In the genomic region with DNA sequence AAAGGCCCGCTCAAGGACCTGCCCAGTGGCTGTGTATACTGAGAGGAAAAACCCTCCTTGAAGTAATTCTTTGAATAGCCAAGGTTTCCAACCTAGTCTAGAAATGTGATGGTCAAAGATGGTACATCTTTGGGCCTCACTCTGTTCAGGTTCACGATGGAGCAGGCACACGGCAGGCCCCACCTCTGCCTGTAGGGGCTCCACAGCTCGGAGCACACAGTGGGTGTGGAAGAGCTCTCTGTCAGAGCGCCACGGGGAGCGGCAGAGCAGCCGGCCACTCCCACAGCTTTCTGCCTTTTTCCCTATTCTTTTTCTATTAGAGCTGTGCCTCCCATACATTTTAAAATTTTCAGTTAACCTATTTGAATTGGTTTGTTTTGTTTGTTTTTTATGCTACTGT, we compare ENCODE assay signal across 36 cellular contexts.
"Had no signal": no experiment of that assay in that cellular context is flagged by ENCODE, and none has a peak within 500 bp of the region (broad histone marks: within the 10 kb centered on the region; RNA-seq: fewer than 3 reads in every experiment).

No MANE protein-coding gene starts in this region.

- DNase-seq: activated CD4-positive, alpha-beta memory T cell treated with anti-CD3 and anti-CD28 coated beads, Interleukin-2, amount 10 ng/mL, durations not matched to agents 7 days and 5 days; activated CD4-positive, alpha-beta T cell treated with anti-CD3 and anti-CD28 coated beads for 36 hours; activated CD4-positive, alpha-beta T cell treated with anti-CD3 and anti-CD28 coated beads, Interleukin-2, amount 50 U/mL, for 1 hour; activated CD8-positive, alpha-beta memory T cell treated with anti-CD3 and anti-CD28 coated beads for 24 hours; activated CD8-positive, alpha-beta memory T cell treated with anti-CD3 and anti-CD28 coated beads, Interleukin-2, amount 10 ng/mL, durations not matched to agents 7 days and 5 days; activated CD8-positive, alpha-beta memory T cell treated with anti-CD3 and anti-CD28 coated beads, Interleukin-2, amount 50 U/mL, for 48 hours; activated effector memory CD4-positive, alpha-beta T cell treated with anti-CD3 and anti-CD28 coated beads, Interleukin-2, amount 50 U/mL, for 16 hours; activated naive CD4-positive, alpha-beta T cell; activated naive CD4-positive, alpha-beta T cell treated with anti-CD3 and anti-CD28 coated beads, Interleukin-2, amount 50 U/mL, for 16 hours; activated naive CD8-positive, alpha-beta T cell treated with anti-CD3 and anti-CD28 coated beads, Interleukin-2, amount 10 ng/mL, durations not matched to agents 7 days and 5 days; activated T-cell treated with anti-CD3 and anti-CD28 coated beads, Interleukin-2, amount 50 U/mL, for 48 hours; amygdala; MM.1S; MV-4-11; NCI-H1092; NCI-H1436 treated with DMSO at 0.1 percent for 48 hours; NCI-H1694 treated with DMSO at 0.1 percent for 48 hours; NCI-H2029 treated with DMSO at 0.1 percent for 48 hours; NCI-H2107; NCI-H2171; NCI-H446; NK-92 treated with Interleukin-12 subunit alpha and Interleukin-12 subunit beta, amount 100 ng/mL, for 24 hours; PC-3; Peyer's patch; RPMI8226; SHP77 treated with DMSO at 0.1 percent for 48 hours; SK-N-SH had no signal

- H3K9me3 Mint-ChIP-seq: activated CD4-positive, alpha-beta memory T cell treated with anti-CD3 and anti-CD28 coated beads, Interleukin-2, amount 10 ng/mL, durations not matched to agents 7 days and 5 days; activated naive CD8-positive, alpha-beta T cell treated with anti-CD3 and anti-CD28 coated beads, Interleukin-2, amount 10 ng/mL, durations not matched to agents 7 days and 5 days; T-helper 1 cell treated with Interleukin-12 subunit alpha and Interleukin-12 subunit beta and Interleukin-4 antibody, amounts not matched to agents 30 μg/mL and 1 μg/mL, for 36 hours; T-helper 2 cell treated with Interferon-gamma antibody and Interleukin-4, amounts not matched to agents 5 μg/mL and 100 μg/mL, for 36 hours had no signal

- H3K4me3 ChIP-seq: ascending aorta, cardiac muscle cell, Peyer's patch, SJSA1 had no signal

- H3K36me3 Mint-ChIP-seq: activated CD8-positive, alpha-beta memory T cell treated with anti-CD3 and anti-CD28 coated beads, Interleukin-2, amount 10 ng/mL, durations not matched to agents 7 days and 5 days had no signal

- ATAC-seq: activated CD4-positive, alpha-beta T cell treated with anti-CD3 and anti-CD28 coated beads for 36 hours; activated CD4-positive, CD25-positive, alpha-beta regulatory T cell treated with anti-CD3 and anti-CD28 coated beads, Interleukin-2, amount 50 U/mL, for 24 hours; activated CD8-positive, alpha-beta memory T cell treated with anti-CD3 and anti-CD28 coated beads, Interleukin-2, amount 10 ng/mL, durations not matched to agents 7 days and 5 days; activated T-helper 17 cell treated with anti-CD3 and anti-CD28 coated beads, Interleukin-2, amount 50 U/mL, for 72 hours; PC-3 had no signal

- H3K27me3 Mint-ChIP-seq: activated CD4-positive, alpha-beta memory T cell treated with anti-CD3 and anti-CD28 coated beads, Interleukin-2, amount 10 ng/mL, durations not matched to agents 7 days and 5 days; activated CD4-positive, alpha-beta T cell treated with anti-CD3 and anti-CD28 coated beads for 36 hours; activated CD8-positive, alpha-beta memory T cell treated with anti-CD3 and anti-CD28 coated beads, Interleukin-2, amount 10 ng/mL, durations not matched to agents 7 days and 5 days; activated naive CD8-positive, alpha-beta T cell treated with anti-CD3 and anti-CD28 coated beads, Interleukin-2, amount 10 ng/mL, durations not matched to agents 7 days and 5 days; activated T-helper 17 cell treated with anti-CD3 and anti-CD28 coated beads, Interleukin-2, amount 50 U/mL, for 72 hours; central memory CD8-positive, alpha-beta T cell had no signal

- H3K27ac Mint-ChIP-seq: activated CD4-positive, alpha-beta memory T cell treated with anti-CD3 and anti-CD28 coated beads, Interleukin-2, amount 10 ng/mL, durations not matched to agents 7 days and 5 days; activated CD4-positive, alpha-beta T cell treated with anti-CD3 and anti-CD28 coated beads for 36 hours; activated CD8-positive, alpha-beta memory T cell treated with anti-CD3 and anti-CD28 coated beads, Interleukin-2, amount 10 ng/mL, durations not matched to agents 7 days and 5 days; activated naive CD8-positive, alpha-beta T cell treated with anti-CD3 and anti-CD28 coated beads, Interleukin-2, amount 10 ng/mL, durations not matched to agents 7 days and 5 days; activated T-helper 17 cell treated with anti-CD3 and anti-CD28 coated beads, Interleukin-2, amount 50 U/mL, for 72 hours; T-helper 1 cell treated with Interleukin-12 subunit alpha and Interleukin-12 subunit beta and Interleukin-4 antibody, amounts not matched to agents 30 μg/mL and 1 μg/mL, for 36 hours; T-helper 2 cell treated with Interferon-gamma antibody and Interleukin-4, amounts not matched to agents 5 μg/mL and 100 μg/mL, for 36 hours had no signal

- H3K4me1 ChIP-seq: ascending aorta, Peyer's patch, SJSA1 had no signal

- H3K27ac ChIP-seq: ascending aorta, cardiac muscle cell, KMS-11, Peyer's patch, SJSA1 had no signal

- H3K27me3 ChIP-seq: ascending aorta, cardiac muscle cell, Peyer's patch, SJSA1 had no signal

- H3K4me3 Mint-ChIP-seq: activated CD4-positive, alpha-beta memory T cell treated with anti-CD3 and anti-CD28 coated beads, Interleukin-2, amount 10 ng/mL, durations not matched to agents 7 days and 5 days; activated CD4-positive, alpha-beta T cell treated with anti-CD3 and anti-CD28 coated beads for 36 hours; activated CD8-positive, alpha-beta memory T cell treated with anti-CD3 and anti-CD28 coated beads, Interleukin-2, amount 10 ng/mL, durations not matched to agents 7 days and 5 days; activated naive CD8-positive, alpha-beta T cell treated with anti-CD3 and anti-CD28 coated beads, Interleukin-2, amount 10 ng/mL, durations not matched to agents 7 days and 5 days; activated T-helper 17 cell treated with anti-CD3 and anti-CD28 coated beads, Interleukin-2, amount 50 U/mL, for 72 hours; central memory CD8-positive, alpha-beta T cell; T-helper 1 cell treated with Interleukin-12 subunit alpha and Interleukin-12 subunit beta and Interleukin-4 antibody, amounts not matched to agents 30 μg/mL and 1 μg/mL, for 36 hours; T-helper 2 cell treated with Interferon-gamma antibody and Interleukin-4, amounts not matched to agents 5 μg/mL and 100 μg/mL, for 36 hours had no signal

- H3K4me1 Mint-ChIP-seq: activated CD4-positive, alpha-beta T cell treated with anti-CD3 and anti-CD28 coated beads for 36 hours; activated T-helper 17 cell treated with anti-CD3 and anti-CD28 coated beads, Interleukin-2, amount 50 U/mL, for 72 hours; central memory CD8-positive, alpha-beta T cell had no signal

- H3K36me3 ChIP-seq: cardiac muscle cell, Peyer's patch, SJSA1 had no signal
